1 cellular context compared by ENCODE assay signal in the genomic region with DNA sequence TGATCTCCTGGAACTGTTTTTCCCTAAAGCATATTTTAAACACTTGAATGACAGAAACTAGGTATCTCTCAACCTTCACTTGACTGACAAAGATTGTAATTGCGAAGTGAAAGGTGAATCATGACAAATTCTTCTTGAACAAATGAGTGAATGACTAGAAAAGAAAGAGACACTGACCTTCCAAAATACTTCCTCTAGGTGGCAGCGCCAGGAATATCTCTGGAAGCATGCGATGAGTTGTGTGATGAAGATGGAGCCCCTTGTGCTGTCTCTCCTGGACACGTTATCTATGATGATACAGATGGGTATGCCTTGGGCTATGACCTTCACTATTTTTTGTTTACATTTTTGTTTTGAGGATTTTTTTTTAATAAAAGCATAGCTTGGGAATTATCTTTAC.
TF ChIP-seq lines count a peak whose summit lies in the region.

No MANE protein-coding gene starts in this region.

TF ChIP-seq in H1, 55 proteins besides CTCF, POLR2A, EP300 and RAD21:
- no peak for TF ChIP-seq RFX5 (IDR thresholded peaks at IDR 0.05; ENCODE audit: borderline replicate concordance, low read depth, low read length)
- TF ChIP-seq TEAD4 (IDR thresholded peaks at IDR 0.05; ENCODE audit: low read depth, low read length) = no peak
- TF ChIP-seq SRF (IDR thresholded peaks at IDR 0.05; ENCODE audit: low read depth, low read length) = no peak
- TF ChIP-seq, protein P1, sequence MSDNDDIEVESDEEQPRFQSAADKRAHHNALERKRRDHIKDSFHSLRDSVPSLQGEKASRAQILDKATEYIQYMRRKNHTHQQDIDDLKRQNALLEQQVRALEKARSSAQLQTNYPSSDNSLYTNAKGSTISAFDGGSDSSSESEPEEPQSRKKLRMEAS (IDR thresholded peaks at IDR 0.05) = no peak
- TF ChIP-seq, protein P2, sequence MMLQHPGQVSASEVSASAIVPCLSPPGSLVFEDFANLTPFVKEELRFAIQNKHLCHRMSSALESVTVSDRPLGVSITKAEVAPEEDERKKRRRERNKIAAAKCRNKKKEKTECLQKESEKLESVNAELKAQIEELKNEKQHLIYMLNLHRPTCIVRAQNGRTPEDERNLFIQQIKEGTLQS (IDR thresholded peaks at IDR 0.05; ENCODE audit: insufficient read depth, low read depth, low read length) = no peak
- TF ChIP-seq ZNF274 (IDR thresholded peaks at IDR 0.05; ENCODE audit: borderline replicate concordance, extremely low read depth, low read length) = no peak
- no peak for TF ChIP-seq FOSL1 (IDR thresholded peaks at IDR 0.05; ENCODE audit: insufficient read depth, low read depth, low read length)
- TF ChIP-seq CHD1 (IDR thresholded peaks at IDR 0.05; ENCODE audit: low read depth, low read length) = no peak
- no peak for TF ChIP-seq SP2 (IDR thresholded peaks at IDR 0.05; ENCODE audit: low read length)
- no peak for TF ChIP-seq CHD2 (IDR thresholded peaks at IDR 0.05; ENCODE audit: low read length)
